17 cellular contexts compared by ENCODE assay signal in the genomic region with DNA sequence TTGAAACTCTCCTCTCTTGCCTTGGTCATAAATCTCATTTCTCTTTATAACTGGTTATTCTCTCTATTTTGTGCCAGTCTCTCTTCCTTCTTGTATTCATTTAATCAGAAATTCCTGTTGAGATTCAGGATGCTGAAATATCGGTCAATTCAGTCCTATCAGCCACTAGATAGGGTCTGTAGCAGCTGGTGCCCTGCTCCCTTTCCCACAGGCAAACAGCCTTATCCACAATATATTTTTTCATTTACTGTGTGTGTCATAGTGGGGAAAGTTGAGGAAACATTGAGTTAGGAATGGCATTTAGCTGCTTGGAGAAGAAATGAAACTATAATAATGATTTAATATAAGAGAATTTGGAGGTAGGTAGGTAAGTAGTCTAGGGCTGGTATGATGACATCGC.
"Had no signal": no experiment of that assay in that cellular context is flagged by ENCODE, and none has a peak within 500 bp of the region (broad histone marks: within the 10 kb centered on the region; RNA-seq: fewer than 3 reads in every experiment).

No MANE protein-coding gene starts in this region.

- H3K36me3 ChIP-seq: breast epithelium, neutrophil, right atrium auricular region had no signal

- H3K4me3 ChIP-seq: breast epithelium, dorsolateral prefrontal cortex, esophagus muscularis mucosa, lung, right atrium auricular region, skin epidermis had no signal

- H3K27ac ChIP-seq: breast epithelium, esophagus muscularis mucosa, neutrophil, right atrium auricular region, skin epidermis had no signal

- H3K27me3 Mint-ChIP-seq: activated B cell treated with CpG ODN at 0.5 μM for 24 hours had no signal

- H3K4me1 ChIP-seq: breast epithelium had no signal

- H3K27ac Mint-ChIP-seq: activated B cell treated with CpG ODN at 0.5 μM for 24 hours had no signal

- H3K9me3 Mint-ChIP-seq: activated B cell treated with CpG ODN at 0.5 μM for 24 hours; activated T-cell treated with anti-CD3 and anti-CD28 coated beads, Interleukin-2, amount 50 U/mL, for 4 hours had no signal

- ATAC-seq: activated T-cell treated with anti-CD3 and anti-CD28 coated beads, Interleukin-2, amount 50 U/mL, for 4 hours; left colon had no signal

- H3K9me3 ChIP-seq: breast epithelium, esophagus muscularis mucosa, neutrophil, right atrium auricular region, SK-N-SH had no signal

- H3K27me3 ChIP-seq: breast epithelium, dorsolateral prefrontal cortex, esophagus muscularis mucosa, neutrophil, right atrium auricular region had no signal

- DNase-seq: activated B cell treated with CpG ODN at 0.5 μM for 24 hours; activated CD4-positive, alpha-beta T cell treated with anti-CD3 and anti-CD28 coated beads, Interleukin-2, amount 50 U/mL, for 1 hour; activated T-cell treated with anti-CD3 and anti-CD28 coated beads, Interleukin-2, amount 50 U/mL, for 4 hours; anterior cingulate cortex; dorsolateral prefrontal cortex; left colon; midbrain; posterior cingulate gyrus; SK-N-SH; stimulated activated CD4-positive, alpha-beta T cell treated with anti-CD3 and anti-CD28 coated beads, Interleukin-4, amount 100 ng/mL, for 4 hours; substantia nigra had no signal

- H3K4me3 Mint-ChIP-seq: activated B cell treated with CpG ODN at 0.5 μM for 24 hours; activated T-cell treated with anti-CD3 and anti-CD28 coated beads, Interleukin-2, amount 50 U/mL, for 4 hours had no signal
